ENCODE assay signal across 8 cellular contexts in the genomic region with DNA sequence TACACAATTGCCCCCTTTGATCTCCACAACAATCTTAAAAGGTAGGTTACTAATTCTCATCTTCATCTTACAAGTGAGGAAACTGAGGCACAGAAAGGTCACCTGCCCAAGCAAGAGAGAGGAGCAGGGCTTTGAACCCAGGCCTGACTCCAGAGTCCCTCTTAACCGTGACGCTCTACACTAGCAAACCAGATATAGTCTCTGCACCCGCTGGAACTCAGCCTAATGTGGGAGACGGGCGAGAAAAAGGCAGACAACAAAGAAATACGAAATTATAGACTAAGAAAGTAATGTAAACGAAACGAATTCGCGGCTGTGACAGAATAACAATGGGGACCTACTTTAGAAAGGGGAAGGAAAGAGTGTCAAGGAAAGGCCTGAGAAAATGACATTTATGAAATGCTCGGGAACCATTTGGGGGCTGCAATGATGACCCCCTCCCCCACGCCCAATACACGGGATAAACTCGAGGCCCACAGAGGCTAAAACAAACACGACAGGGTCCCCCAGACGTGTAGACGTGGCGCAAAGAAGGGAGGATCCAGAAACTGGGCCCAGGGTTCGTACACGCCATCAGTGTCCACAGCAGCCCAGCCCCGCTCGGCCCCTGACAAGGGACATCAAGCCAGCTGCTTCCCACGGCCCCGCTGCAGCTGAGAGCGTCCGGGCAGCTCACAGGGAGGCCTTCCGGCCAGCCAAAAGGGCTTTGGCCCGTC. TPM values are rescaled to one million over a fixed set of nuclear protein-coding genes. Genes with fewer than 3 reads are reported as not detected.
A peak's percentile ranks its signal among the peaks of the same experiment; 100 is the strongest.
DNase-seq lines count a peak whose midpoint lies in the region; ATAC-seq and TF ChIP-seq lines count a peak whose summit lies in the region.

No MANE protein-coding gene starts in this region.

- peak; percentile 11 for ATAC-seq in HG03520 (IDR thresholded peaks at IDR 0.05; ENCODE audit: unreplicated experiment)
- ATAC-seq in activated CD8-positive, alpha-beta T cell treated with anti-CD3 and anti-CD28 coated beads for 36 hours = peak; percentile 5
- no peak for ATAC-seq in gastroesophageal sphincter

- H3K4me1 Mint-ChIP-seq in activated CD8-positive, alpha-beta T cell treated with anti-CD3 and anti-CD28 coated beads for 36 hours (ENCODE audit: low read depth) = peaks cover 54% of the 10 kb centered on the region

- no peak for TF ChIP-seq EP300 in gastroesophageal sphincter (IDR thresholded peaks at IDR 0.05)

- peak overlapping the region; percentile 87 for H3K27ac Mint-ChIP-seq in activated CD8-positive, alpha-beta T cell treated with anti-CD3 and anti-CD28 coated beads for 36 hours

- H3K27me3 ChIP-seq in BJ (ENCODE audit: control insufficient read depth, insufficient read depth, low read length) = no peaks in the 10 kb centered on the region
- no peaks in the 10 kb centered on the region for H3K27me3 ChIP-seq in gastroesophageal sphincter

- TF ChIP-seq POLR2A in gastroesophageal sphincter (IDR thresholded peaks at IDR 0.05) = no peak

- peak overlapping the region; percentile 84 for H3K4me3 Mint-ChIP-seq in activated CD8-positive, alpha-beta T cell treated with anti-CD3 and anti-CD28 coated beads for 36 hours

- WGBS in gastroesophageal sphincter (ENCODE audit: low coverage in 1 of 2), 2 donors = 0% methylated on average over 11 to 23 of the region's 28 CpGs

- H3K27me3 Mint-ChIP-seq in activated CD8-positive, alpha-beta T cell treated with anti-CD3 and anti-CD28 coated beads for 36 hours = no peaks in the 10 kb centered on the region

- H3K36me3 ChIP-seq in BJ (ENCODE audit: control insufficient read depth, insufficient read depth, low read length) = 0 out of 2 replicates have a peak, but pooled peaks cover 3% of the 10 kb centered on the region
- H3K36me3 ChIP-seq in gastroesophageal sphincter = peaks cover 0 to 16% of the 10 kb centered on the region in 2 donors

- peaks cover 0 to 64% (median 12%) of the 10 kb centered on the region in 3 donors for H3K4me1 ChIP-seq in gastroesophageal sphincter

- CTCF ChIA-PET in BJ (lab: Yijun Ruan, JAX) = interaction anchor here (0.6 to 1.6 kb wide), 9 partner anchors 14 to 218 kb away, joined by 3 to 8 read pairs (median 3); no protein-coding TSS in a partner anchor
- CTCF ChIA-PET in activated CD8-positive, alpha-beta T cell treated with anti-CD3 and anti-CD28 coated beads for 36 hours (lab: Charles Lee) = interaction anchor here (0.8 to 1.3 kb wide), 2 partner anchors 23 to 217 kb away, joined by 3 to 4 read pairs; no protein-coding TSS in a partner anchor

- intact Hi-C loops in activated CD8-positive, alpha-beta T cell treated with anti-CD3 and anti-CD28 coated beads for 36 hours (cut with micrococcal nuclease) = loop anchor here (10.0 kb wide), 1 partner anchor 53 kb away; the partner anchor contains the start of gene EDEM2

- H3K36me3 Mint-ChIP-seq in activated CD8-positive, alpha-beta T cell treated with anti-CD3 and anti-CD28 coated beads for 36 hours (ENCODE audit: low read depth) = peaks cover 23% of the 10 kb centered on the region

- no peak for DNase-seq in BJ (ENCODE audit: low read depth)
- peak; percentile 30 for DNase-seq in GM19238 (ENCODE audit: insufficient read length, low spot score)
- peak; percentile 17 for DNase-seq in activated CD8-positive, alpha-beta T cell treated with anti-CD3 and anti-CD28 coated beads for 36 hours
- DNase-seq in pons (ENCODE audit: low spot score) = peak; percentile 38
- no peak for DNase-seq in NCI-H510A treated with DMSO at 0.1 percent for 48 hours (lab: John Stamatoyannopoulos, UW)
- no peak for DNase-seq in retina

- POLR2A ChIA-PET in BJ (lab: Charles Lee) = no interaction called here
- POLR2A ChIA-PET in activated CD8-positive, alpha-beta T cell treated with anti-CD3 and anti-CD28 coated beads for 36 hours (lab: Charles Lee) = interaction anchor here (1.3 to 3.0 kb wide), 2 partner anchors 9 to 42 kb away, joined by 4 to 11 read pairs; no protein-coding TSS in a partner anchor

- peak overlapping the region; percentile 78 to 97 (median 94) for H3K27ac ChIP-seq in gastroesophageal sphincter

- TF ChIP-seq CTCF in BJ (IDR thresholded peaks at IDR 0.05; ENCODE audit: insufficient read depth, low read depth, low read length) (no peak), gastroesophageal sphincter (IDR thresholded peaks at IDR 0.05) (no peak)
- no peak for TF ChIP-seq CTCF in activated CD8-positive, alpha-beta T cell treated with anti-CD3 and anti-CD28 coated beads for 36 hours (IDR thresholded peaks at IDR 0.05)

- H3K4me3 ChIP-seq in BJ (ENCODE audit: low read depth, low read length) (peak overlapping the region; percentile 88), gastroesophageal sphincter (peak overlapping the region; percentile 80 to 87)

- H3K9me3 Mint-ChIP-seq in activated CD8-positive, alpha-beta T cell treated with anti-CD3 and anti-CD28 coated beads for 36 hours = no peaks in the 10 kb centered on the region

- no peaks in the 10 kb centered on the region for H3K9me3 ChIP-seq in gastroesophageal sphincter

RNA-seq across cellular contexts. Expression of gene TRPC4AP, which starts 0.6 kb away (rescaled TPM):
- 95.9 and 111 TPM in 2 replicates for polyA plus RNA-seq in BJ (2011; rRNA removed)
- 79.9 and 129 TPM in 2 replicates for polyA minus RNA-seq in BJ (2011; rRNA and poly(A)+ RNA removed)
- total RNA-seq in activated CD8-positive, alpha-beta T cell treated with anti-CD3 and anti-CD28 coated beads for 36 hours = 10 to 100 TPM; 34.2 to 38.2 TPM
- total RNA-seq in gastroesophageal sphincter = 10 to 100 TPM; 47.5 to 57.1 (median 52.4) TPM

RNA-seq across cellular contexts. Expression of gene EDEM2, which starts 55.2 kb away (rescaled TPM):
- 17.7 and 24.7 TPM in 2 replicates for polyA plus RNA-seq in BJ (2011; rRNA removed)
- polyA minus RNA-seq in BJ (2011; rRNA and poly(A)+ RNA removed) = 10.0 and 10.2 TPM in 2 replicates
- total RNA-seq in activated CD8-positive, alpha-beta T cell treated with anti-CD3 and anti-CD28 coated beads for 36 hours = 10 to 100 TPM; 14.4 to 16.0 TPM
- 10 to 100 TPM; 11.2 to 18.9 (median 13.5) TPM for total RNA-seq in gastroesophageal sphincter

Comparison
In these comparisons a context has a peak if more than half of its experiments do, and no peak if none do; other contexts are left out.
1. DNase-seq: peak in GM19238 (single experiment), activated CD8-positive, alpha-beta T cell treated with anti-CD3 and anti-CD28 coated beads for 36 hours (single experiment) and pons (single experiment); none in BJ (single experiment), NCI-H510A treated with DMSO at 0.1 percent for 48 hours (single experiment) and retina (single experiment).